Comparison of ENCODE assay signal across 12 cellular contexts in genomic region chr10:102783541-102783930, GRCh38. TPM values are rescaled to one million over a fixed set of nuclear protein-coding genes. Genes with fewer than 3 reads are reported as not detected.
DNase-seq lines count a peak whose midpoint lies in the region; ATAC-seq and TF ChIP-seq lines count a peak whose summit lies in the region.
"Had no signal": no experiment of that assay in that cellular context is flagged by ENCODE, and none has a peak within 500 bp of the region (broad histone marks: within the 10 kb centered on the region; RNA-seq: fewer than 3 reads in every experiment).

No MANE protein-coding gene starts in this region.

- TF ChIP-seq EP300 in sigmoid colon (IDR thresholded peaks at IDR 0.05): no peak

- TF ChIP-seq CTCF in cardiac fibroblast (IDR thresholded peaks at IDR 0.05; ENCODE audit: low read depth, low read length) (no peak), sigmoid colon (IDR thresholded peaks at IDR 0.05) (no peak)

- POLR2A ChIA-PET in CD8-positive, alpha-beta memory T cell (lab: Charles Lee): no interaction called here

- H3K9me3 Mint-ChIP-seq in CD8-positive, alpha-beta memory T cell: no peaks in the 10 kb centered on the region
- no peaks in the 10 kb centered on the region for H3K9me3 Mint-ChIP-seq in immature natural killer cell

- no peak overlapping the region for H3K4me3 ChIP-seq in CD8-positive, alpha-beta memory T cell (ENCODE audit: low read length)
- H3K4me3 ChIP-seq in cardiac fibroblast (replicated peaks in 1 of 2; ENCODE audit: low read depth in 2 of 2, low read length in 2 of 2) (peak overlapping the region; percentile 8 to 25), sigmoid colon (peak overlapping the region in 2 of 4 donors; percentile 10 to 17)

- peaks cover 0 to 36% (median 6%) of the 10 kb centered on the region in 3 donors for H3K36me3 Mint-ChIP-seq in CD8-positive, alpha-beta memory T cell
- peaks cover 0 to 9% (median 0%) of the 10 kb centered on the region in 3 donors for H3K36me3 Mint-ChIP-seq in immature natural killer cell

- ATAC-seq in HG03520 (IDR thresholded peaks at IDR 0.05; ENCODE audit: unreplicated experiment) (no peak), GM18868 (IDR thresholded peaks at IDR 0.05; ENCODE audit: unreplicated experiment) (no peak)
- ATAC-seq: activated CD4-positive, alpha-beta T cell treated with anti-CD3 and anti-CD28 coated beads for 36 hours had no signal

- H3K4me1 Mint-ChIP-seq in CD8-positive, alpha-beta memory T cell: peaks cover 61 to 79% (median 67%) of the 10 kb centered on the region in 3 donors
- peaks cover 65 to 84% of the 10 kb centered on the region in 2 donors for H3K4me1 Mint-ChIP-seq in immature natural killer cell

- no peak for DNase-seq in CD8-positive, alpha-beta memory T cell
- DNase-seq in cardiac fibroblast (ENCODE audit: low read depth in 2 of 2) (peak in 1 of 2 donors; percentile 55), immature natural killer cell (no peak), sigmoid colon (no peak), NCI-H748 treated with DMSO at 0.1 percent for 48 hours (lab: John Stamatoyannopoulos, UW) (no peak), germinal center (ENCODE audit: low spot score) (no peak)
- DNase-seq: activated CD4-positive, alpha-beta T cell treated with anti-CD3 and anti-CD28 coated beads for 36 hours; NCI-H1436 had no signal

- peak overlapping the region in 2 of 7 donors; percentile 30 to 63 for H3K4me3 Mint-ChIP-seq in CD8-positive, alpha-beta memory T cell
- peak overlapping the region in 1 of 5 donors; percentile 5 for H3K4me3 Mint-ChIP-seq in immature natural killer cell
- H3K4me3 Mint-ChIP-seq: activated CD4-positive, alpha-beta T cell treated with anti-CD3 and anti-CD28 coated beads for 36 hours; activated naive CD8-positive, alpha-beta T cell had no signal

- peaks cover 21% of the 10 kb centered on the region for H3K4me1 ChIP-seq in CD8-positive, alpha-beta memory T cell (ENCODE audit: insufficient read depth, low read length)
- H3K4me1 ChIP-seq in sigmoid colon: peaks cover 0 to 90% (median 73%) of the 10 kb centered on the region in 4 donors

- H3K27ac Mint-ChIP-seq in CD8-positive, alpha-beta memory T cell: peak overlapping the region in 6 of 8 donors; percentile 2 to 67 (median 47)
- H3K27ac Mint-ChIP-seq in immature natural killer cell: peak overlapping the region; percentile 6 to 64 (median 52)
- H3K27ac Mint-ChIP-seq: activated CD4-positive, alpha-beta T cell treated with anti-CD3 and anti-CD28 coated beads for 36 hours; activated naive CD8-positive, alpha-beta T cell had no signal

- H3K9me3 ChIP-seq in CD8-positive, alpha-beta memory T cell (ENCODE audit: low read length): no peaks in the 10 kb centered on the region
- no peaks in the 10 kb centered on the region for H3K9me3 ChIP-seq in sigmoid colon

- intact Hi-C loops in sigmoid colon (cut with DNase I): loop anchor here (2.0 kb wide), 1 partner anchor 17 kb away; no protein-coding TSS in a partner anchor

- H3K27ac ChIP-seq in CD8-positive, alpha-beta memory T cell (ENCODE audit: low read depth, low read length): no peak overlapping the region
- H3K27ac ChIP-seq in sigmoid colon: peak overlapping the region; percentile 84 to 99 (median 94)

- WGBS in sigmoid colon, 2 donors: 81 to 82% methylated on average over 2 of the region's 2 CpGs

- TF ChIP-seq POLR2A in sigmoid colon (IDR thresholded peaks at IDR 0.05): no peak

- no peaks in the 10 kb centered on the region for H3K27me3 Mint-ChIP-seq in CD8-positive, alpha-beta memory T cell
- peaks cover 0 to 2% (median 0%) of the 10 kb centered on the region in 3 donors for H3K27me3 Mint-ChIP-seq in immature natural killer cell (ENCODE audit: low read depth in 3 of 3)
- H3K27me3 Mint-ChIP-seq: activated CD4-positive, alpha-beta T cell treated with anti-CD3 and anti-CD28 coated beads for 36 hours; activated naive CD8-positive, alpha-beta T cell had no signal

- H3K36me3 ChIP-seq in CD8-positive, alpha-beta memory T cell (ENCODE audit: insufficient read depth, low read length): no peaks in the 10 kb centered on the region
- no peaks in the 10 kb centered on the region for H3K36me3 ChIP-seq in sigmoid colon

- no peaks in the 10 kb centered on the region for H3K27me3 ChIP-seq in CD8-positive, alpha-beta memory T cell (ENCODE audit: insufficient read depth, low read length, poor library complexity, severe bottlenecking)
- no peaks in the 10 kb centered on the region for H3K27me3 ChIP-seq in sigmoid colon

- CTCF ChIA-PET in CD8-positive, alpha-beta memory T cell (lab: Charles Lee): no interaction called here

RNA-seq across cellular contexts. Expression of gene WBP1L, which starts 39.8 kb away (rescaled TPM):
- total RNA-seq in CD8-positive, alpha-beta memory T cell: 10 to 100 TPM; 16.0 to 17.8 TPM
- polyA plus RNA-seq in CD8-positive, alpha-beta memory T cell: 28.5 TPM
- polyA plus RNA-seq in immature natural killer cell (10 to 100 TPM; 34.1 to 53.1 (median 35.2) TPM), sigmoid colon (10 to 100 TPM; 22.9 to 39.3 (median 25.8) TPM)
- 100 to 1,000 TPM in 2 of 4 donors, 10 to 100 TPM in 2; 83.8 to 148 (median 115) TPM for total RNA-seq in sigmoid colon

RNA-seq across cellular contexts. Expression of gene CYP17A1, which starts 53.7 kb away (rescaled TPM):
- not detected for total RNA-seq in CD8-positive, alpha-beta memory T cell
- polyA plus RNA-seq in CD8-positive, alpha-beta memory T cell: 0.13 TPM
- polyA plus RNA-seq in immature natural killer cell (under 1 TPM in 1 of 3 donors, not detected in 2; 0.12 TPM), sigmoid colon (1 to 10 TPM in 1 of 3 donors, under 1 TPM in 1, not detected in 1; 0.92 to 3.0 TPM)
- total RNA-seq in sigmoid colon: not detected
- total RNA-seq: activated CD4-positive, alpha-beta T cell treated with anti-CD3 and anti-CD28 coated beads for 36 hours; myocyte had no signal
